ENCODE assay signal across 9 cellular contexts in the genomic region with DNA sequence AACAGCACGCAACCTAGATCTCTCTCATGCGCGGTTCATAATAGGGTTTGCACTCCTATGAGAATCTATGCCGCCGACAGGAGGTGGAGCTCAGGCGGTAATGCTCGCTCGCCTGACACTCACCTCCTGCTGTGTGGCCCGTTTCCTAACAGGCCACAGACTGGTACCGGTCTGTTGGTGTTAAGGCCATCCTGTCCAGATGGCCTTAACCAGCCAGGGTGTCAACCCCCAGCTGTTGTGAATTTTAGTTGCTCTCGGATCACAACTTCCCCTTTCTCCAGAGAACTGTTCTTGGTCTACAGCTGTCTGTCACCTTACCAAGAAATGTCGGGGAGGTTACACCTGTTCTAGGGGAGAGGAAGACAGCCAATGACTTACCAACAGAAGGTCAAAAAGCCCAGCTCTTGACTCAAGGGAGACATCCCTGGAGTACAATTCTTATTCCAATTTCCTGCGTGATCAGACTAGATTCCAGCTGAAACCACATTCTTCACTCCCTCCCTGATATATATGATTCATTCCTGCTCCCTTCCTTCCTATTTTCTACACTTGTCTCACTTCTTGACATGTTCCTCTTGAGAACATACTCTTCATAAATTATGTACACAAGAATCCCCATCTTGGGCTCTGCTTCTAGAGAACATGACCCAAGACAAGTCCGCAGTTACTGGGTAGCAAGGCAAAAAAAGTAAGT. TPM values are rescaled to one million over a fixed set of nuclear protein-coding genes. Genes with fewer than 3 reads are reported as not detected.
DNase-seq lines count a peak whose midpoint lies in the region; ATAC-seq and TF ChIP-seq lines count a peak whose summit lies in the region.
"Had no signal": no experiment of that assay in that cellular context is flagged by ENCODE, and none has a peak within 500 bp of the region (broad histone marks: within the 10 kb centered on the region; RNA-seq: fewer than 3 reads in every experiment).

No MANE protein-coding gene starts in this region.

- TF ChIP-seq CTCF in NB4 (IDR thresholded peaks at IDR 0.05; ENCODE audit: low read depth, low read length): no peak
- no peak for TF ChIP-seq CTCF in sigmoid colon (IDR thresholded peaks at IDR 0.05)

- H3K27ac ChIP-seq in sigmoid colon: peak overlapping the region in 1 of 4 donors; percentile 25
- no peak overlapping the region for H3K27ac ChIP-seq in caudate nucleus (ENCODE audit: low read depth, low read length)
- H3K27ac ChIP-seq: parathyroid adenoma had no signal

- intact Hi-C loops in sigmoid colon (cut with DNase I): no loop called here

- TF ChIP-seq POLR2A in NB4 (IDR thresholded peaks at IDR 0.05; ENCODE audit: extremely low read depth, insufficient read length): no peak
- no peak for TF ChIP-seq POLR2A in sigmoid colon (IDR thresholded peaks at IDR 0.05)

- DNase-seq in NB4 (ENCODE audit: low read depth) (peak; percentile 98), medulla oblongata (ENCODE audit: extremely low spot score) (peak; percentile 33), sigmoid colon (no peak), SK-N-DZ (ENCODE audit: low spot score) (no peak), caudate nucleus (lab: John Stamatoyannopoulos, UW) (no peak), SHP77 (lab: John Stamatoyannopoulos, UW) (no peak)

- ATAC-seq in GM18870 (IDR thresholded peaks at IDR 0.05; ENCODE audit: unreplicated experiment): peak; percentile 87
- peak; percentile 88 for ATAC-seq in HG02678 (IDR thresholded peaks at IDR 0.05; ENCODE audit: unreplicated experiment)

- no peaks in the 10 kb centered on the region for H3K9me3 ChIP-seq in sigmoid colon

- H3K36me3 ChIP-seq in sigmoid colon: no peaks in the 10 kb centered on the region

- H3K4me3 ChIP-seq in NB4 (ENCODE audit: low read depth, low read length) (no peak overlapping the region), sigmoid colon (no peak overlapping the region)

- no peaks in the 10 kb centered on the region for H3K4me1 ChIP-seq in sigmoid colon

- no peaks in the 10 kb centered on the region for H3K27me3 ChIP-seq in sigmoid colon

- no peak for TF ChIP-seq EP300 in sigmoid colon (IDR thresholded peaks at IDR 0.05)

- 52 to 84% methylated on average over 14 of the region's 14 CpGs for WGBS in sigmoid colon, 2 donors

RNA-seq across cellular contexts. Expression of gene DNAAF9, which starts 23.1 kb away (rescaled TPM):
- total RNA-seq in sigmoid colon: 10 to 100 TPM; 20.3 to 38.5 (median 22.8) TPM
- polyA plus RNA-seq in sigmoid colon: 1 to 10 TPM in 2 of 3 donors, under 1 TPM in 1; 0.92 to 3.3 (median 1.2) TPM
- 7.2 and 8.9 TPM in 2 replicates for polyA plus RNA-seq in SK-N-DZ (2014; cell fraction: cytosol; rRNA removed)
- 10.6 and 15.5 TPM in 2 replicates for polyA plus RNA-seq in SK-N-DZ (2014; cell fraction: nucleus; rRNA removed)

RNA-seq across cellular contexts. Expression of gene ATRN, which starts 40.3 kb away (rescaled TPM):
- total RNA-seq in sigmoid colon: 10 to 100 TPM; 11.4 to 16.1 (median 13.4) TPM
- 1 to 10 TPM; 1.2 to 6.7 (median 1.4) TPM for polyA plus RNA-seq in sigmoid colon
- polyA plus RNA-seq in SK-N-DZ (2014; cell fraction: cytosol; rRNA removed): 13.4 and 13.9 TPM in 2 replicates
- polyA plus RNA-seq in SK-N-DZ (2014; cell fraction: nucleus; rRNA removed): 9.4 and 12.9 TPM in 2 replicates

Comparison
In these comparisons a context has a peak if more than half of its experiments do, and no peak if none do; other contexts are left out.
1. DNase-seq: peak in NB4 (single experiment) and medulla oblongata (single experiment); none in sigmoid colon (single experiment), SK-N-DZ (single experiment), caudate nucleus (0 of 61) and SHP77 (0 of 2).